In genomic region chr20:22492497-22492896, GRCh38 we compare ENCODE assay signal across 28 cellular contexts.
"Had no signal": no experiment of that assay in that cellular context is flagged by ENCODE, and none has a peak within 500 bp of the region (broad histone marks: within the 10 kb centered on the region; RNA-seq: fewer than 3 reads in every experiment).

No MANE protein-coding gene starts in this region.

- ATAC-seq: effector memory CD8-positive, alpha-beta T cell; gastrocnemius medialis; heart left ventricle; left cardiac atrium; psoas muscle; stimulated activated naive CD8-positive, alpha-beta T cell treated with anti-CD3 and anti-CD28 coated beads, Interleukin-15, Interleukin-2, amounts not matched to agents 100 U/mL and 50 U/mL, for 24 hours had no signal

- H3K27ac ChIP-seq: breast epithelium, colonic mucosa, dorsolateral prefrontal cortex, esophagus squamous epithelium, gastrocnemius medialis, heart left ventricle, neutrophil, ovary, psoas muscle, right atrium auricular region, spleen, thyroid gland had no signal

- H3K4me3 Mint-ChIP-seq: activated CD4-positive, alpha-beta memory T cell treated with anti-CD3 and anti-CD28 coated beads for 36 hours; activated naive CD4-positive, alpha-beta T cell treated with anti-CD3 and anti-CD28 coated beads for 36 hours; activated naive CD8-positive, alpha-beta T cell treated with anti-CD3 and anti-CD28 coated beads, Interleukin-2, amount 10 ng/mL, durations not matched to agents 7 days and 5 days; effector memory CD8-positive, alpha-beta T cell; nephron had no signal

- H3K4me1 Mint-ChIP-seq: activated naive CD8-positive, alpha-beta T cell treated with anti-CD3 and anti-CD28 coated beads, Interleukin-2, amount 10 ng/mL, durations not matched to agents 7 days and 5 days had no signal

- H3K4me1 ChIP-seq: breast epithelium, colonic mucosa, esophagus squamous epithelium, gastrocnemius medialis, heart left ventricle, psoas muscle, right atrium auricular region, spleen had no signal

- H3K27me3 Mint-ChIP-seq: activated CD4-positive, alpha-beta memory T cell treated with anti-CD3 and anti-CD28 coated beads for 36 hours; activated naive CD8-positive, alpha-beta T cell treated with anti-CD3 and anti-CD28 coated beads, Interleukin-2, amount 10 ng/mL, durations not matched to agents 7 days and 5 days; effector memory CD8-positive, alpha-beta T cell had no signal

- DNase-seq: activated CD4-positive, alpha-beta memory T cell treated with anti-CD3 and anti-CD28 coated beads for 36 hours; activated CD4-positive, alpha-beta T cell treated with anti-CD3 and anti-CD28 coated beads for 4 hours; activated CD4-positive, CD25-positive, alpha-beta regulatory T cell; activated effector memory CD4-positive, alpha-beta T cell treated with Interleukin-2 at 50 U/mL for 16 hours; activated naive CD4-positive, alpha-beta T cell treated with anti-CD3 and anti-CD28 coated beads for 36 hours; activated naive CD8-positive, alpha-beta T cell treated with anti-CD3 and anti-CD28 coated beads, Interleukin-2, amount 10 ng/mL, durations not matched to agents 7 days and 5 days; activated T-cell treated with anti-CD3 and anti-CD28 coated beads, Interleukin-2, amount 50 U/mL, for 48 hours; amniotic stem cell; colonic mucosa; dorsolateral prefrontal cortex; effector memory CD8-positive, alpha-beta T cell; esophagus squamous epithelium; gastrocnemius medialis; heart left ventricle; islet precursor cell; left cardiac atrium; mesenchymal stem cell; ovary; psoas muscle; spleen; stimulated activated CD4-positive, alpha-beta T cell treated with anti-CD3 and anti-CD28 coated beads, Interleukin-4, amount 100 ng/mL, for 24 hours; stimulated activated naive CD8-positive, alpha-beta T cell treated with anti-CD3 and anti-CD28 coated beads, Interleukin-15, Interleukin-2, amounts not matched to agents 100 U/mL and 50 U/mL, for 24 hours; substantia nigra; thyroid gland had no signal

- H3K27me3 ChIP-seq: colonic mucosa, ovary, right atrium auricular region, thyroid gland had no signal

- H3K27ac Mint-ChIP-seq: activated CD4-positive, alpha-beta memory T cell treated with anti-CD3 and anti-CD28 coated beads for 36 hours; activated naive CD4-positive, alpha-beta T cell treated with anti-CD3 and anti-CD28 coated beads for 36 hours; activated naive CD8-positive, alpha-beta T cell treated with anti-CD3 and anti-CD28 coated beads, Interleukin-2, amount 10 ng/mL, durations not matched to agents 7 days and 5 days; effector memory CD8-positive, alpha-beta T cell; nephron had no signal

- H3K4me3 ChIP-seq: breast epithelium, colonic mucosa, dorsolateral prefrontal cortex, esophagus squamous epithelium, gastrocnemius medialis, heart left ventricle, ovary, psoas muscle, right atrium auricular region, spleen, thyroid gland had no signal

- H3K36me3 ChIP-seq: breast epithelium, colonic mucosa, esophagus squamous epithelium, gastrocnemius medialis, heart left ventricle, neutrophil, ovary, right atrium auricular region, spleen, thyroid gland had no signal

- H3K9me3 ChIP-seq: breast epithelium, colonic mucosa, esophagus squamous epithelium, gastrocnemius medialis, heart left ventricle, neutrophil, ovary, psoas muscle, right atrium auricular region, spleen, thyroid gland had no signal

- H3K36me3 Mint-ChIP-seq: activated CD4-positive, alpha-beta memory T cell treated with anti-CD3 and anti-CD28 coated beads for 36 hours; activated naive CD8-positive, alpha-beta T cell treated with anti-CD3 and anti-CD28 coated beads, Interleukin-2, amount 10 ng/mL, durations not matched to agents 7 days and 5 days had no signal

- H3K9me3 Mint-ChIP-seq: activated naive CD8-positive, alpha-beta T cell treated with anti-CD3 and anti-CD28 coated beads, Interleukin-2, amount 10 ng/mL, durations not matched to agents 7 days and 5 days; nephron had no signal
